1 cellular context compared by ENCODE assay signal in genomic region chr19:11356676-11357550, GRCh38.
TF ChIP-seq lines count a peak whose summit lies in the region.

No MANE protein-coding gene starts in this region.

TF ChIP-seq in SK-N-SH, 30 proteins besides CTCF, POLR2A, EP300 and RAD21 (continued from another document):
- TF ChIP-seq, protein P1, sequence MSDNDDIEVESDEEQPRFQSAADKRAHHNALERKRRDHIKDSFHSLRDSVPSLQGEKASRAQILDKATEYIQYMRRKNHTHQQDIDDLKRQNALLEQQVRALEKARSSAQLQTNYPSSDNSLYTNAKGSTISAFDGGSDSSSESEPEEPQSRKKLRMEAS (IDR thresholded peaks at IDR 0.05; ENCODE audit: low read depth): no peak
